Comparison of ENCODE assay signal across 13 cellular contexts in the genomic region with DNA sequence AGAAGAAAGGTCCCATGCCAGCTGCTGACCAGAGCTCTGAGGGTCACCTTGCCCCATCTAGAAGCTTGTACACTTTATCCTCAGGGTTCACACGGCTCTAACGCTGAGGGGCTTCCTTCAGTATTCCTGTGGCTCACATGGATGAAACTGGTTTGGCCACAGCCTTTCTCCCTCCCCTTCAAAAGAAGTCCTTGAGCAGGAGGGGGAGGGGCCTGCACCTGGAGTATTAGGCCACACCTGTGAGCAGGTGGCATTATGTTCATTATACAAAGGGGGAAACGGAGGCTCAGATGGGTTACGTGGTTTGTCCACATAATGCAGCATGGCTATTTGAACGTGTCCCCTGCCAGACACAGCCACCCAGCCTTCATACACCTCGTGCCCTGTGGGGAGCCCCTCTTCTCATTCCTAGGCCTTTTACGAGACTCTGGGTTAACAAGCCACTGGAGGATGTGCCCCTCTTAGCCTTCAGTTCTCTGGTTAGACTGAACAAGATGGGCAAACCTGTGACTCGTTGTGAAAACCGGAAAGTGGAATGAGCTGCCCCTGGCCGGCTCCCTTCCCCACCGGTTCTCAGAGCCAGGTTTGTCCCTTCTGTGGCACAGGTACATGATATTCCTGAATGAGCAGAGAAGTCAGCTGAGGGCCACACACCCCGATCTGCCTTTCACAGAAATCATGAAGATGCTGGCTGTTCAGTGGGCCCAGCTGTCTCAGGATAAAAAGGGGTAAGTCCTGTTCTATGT. TPM values are rescaled to one million over a fixed set of nuclear protein-coding genes. Genes with fewer than 3 reads are reported as not detected.
"Had no signal": no experiment of that assay in that cellular context is flagged by ENCODE, and none has a peak within 500 bp of the region (broad histone marks: within the 10 kb centered on the region; RNA-seq: fewer than 3 reads in every experiment).

No MANE protein-coding gene starts in this region.

- DNase-seq: activated CD4-positive, alpha-beta T cell treated with anti-CD3 and anti-CD28 coated beads for 1 hour; activated CD4-positive, alpha-beta T cell treated with anti-CD3 and anti-CD28 coated beads, Interleukin-2, amount 50 U/mL, for 48 hours; activated gamma-delta T cell; activated T-cell treated with anti-CD3 and anti-CD28 coated beads, Interleukin-2, amount 50 U/mL, for 48 hours; brain microvascular endothelial cell; naive B cell; T1000; transverse colon had no signal

- H3K9me3 ChIP-seq: transverse colon had no signal

- H3K27me3 ChIP-seq: brain microvascular endothelial cell, right atrium auricular region had no signal

- ATAC-seq: esophagus mucosa; stimulated activated effector memory CD8-positive, alpha-beta T cell treated with anti-CD3 and anti-CD28 coated beads, Interleukin-12 subunit alpha, Interleukin-12 subunit beta, amount 100 ng/mL, for 72 hours had no signal

- H3K27ac ChIP-seq: brain microvascular endothelial cell, right atrium auricular region, transverse colon had no signal

- H3K4me3 ChIP-seq: lung, right atrium auricular region, transverse colon had no signal

- H3K4me1 ChIP-seq: right atrium auricular region, transverse colon had no signal

- H3K36me3 ChIP-seq: brain microvascular endothelial cell, right atrium auricular region, transverse colon had no signal

RNA-seq across cellular contexts. Expression of gene JAKMIP1, which starts 27.2 kb away (rescaled TPM):
- total RNA-seq: dermis microvascular lymphatic vessel endothelial cell, esophagus mucosa had no signal
